8 cellular contexts compared by ENCODE assay signal in genomic region chr14:75259510-75259855, GRCh38. TPM values are rescaled to one million over a fixed set of nuclear protein-coding genes. Genes with fewer than 3 reads are reported as not detected.
DNase-seq lines count a peak whose midpoint lies in the region; ATAC-seq and TF ChIP-seq lines count a peak whose summit lies in the region.

No MANE protein-coding gene starts in this region.

- H3K9me3 Mint-ChIP-seq in CD4-positive, CD25-positive, alpha-beta regulatory T cell, result peaks cover 0 to 2% (median 0%) of the 10 kb centered on the region in 7 donors
- H3K9me3 Mint-ChIP-seq in activated CD8-positive, alpha-beta T cell treated with anti-CD3 and anti-CD28 coated beads, Interleukin-2, amount 10 ng/mL, durations not matched to agents 7 days and 5 days (ENCODE audit: insufficient read depth), result no peaks in the 10 kb centered on the region

- intact Hi-C loops in left ventricle myocardium superior (cut with micrococcal nuclease) (no loop called here), gastrocnemius medialis (cut with DNase I; ENCODE audit: low total_unique reads) (loop anchor here (1.0 to 2.0 kb wide), 4 partner anchors 17 to 109 kb away; no protein-coding TSS in a partner anchor)

- H3K27me3 ChIP-seq in CD4-positive, CD25-positive, alpha-beta regulatory T cell (ENCODE audit: control insufficient read depth, insufficient read depth, low read length), result no peaks in the 10 kb centered on the region
- no peaks in the 10 kb centered on the region for H3K27me3 ChIP-seq in gastrocnemius medialis

- CTCF ChIA-PET in activated CD8-positive, alpha-beta T cell treated with anti-CD3 and anti-CD28 coated beads, Interleukin-2, amount 10 ng/mL, durations not matched to agents 7 days and 5 days (lab: Charles Lee), result interaction anchor here (0.7 to 1.9 kb wide), 7 partner anchors 9 to 128 kb away, joined by 3 to 7 read pairs (median 5); no protein-coding TSS in a partner anchor

- in situ Hi-C loops in gastrocnemius medialis (cut with MboI; ENCODE audit: low sequenced_read_pairs in 4 of 4), result loop anchor here in 1 of 4 donors (10.0 kb wide), 1 partner anchor 105 kb away; no protein-coding TSS in a partner anchor

- H3K4me3 Mint-ChIP-seq in CD4-positive, CD25-positive, alpha-beta regulatory T cell, result peak overlapping the region; percentile 83 to 93 (median 90)
- peak overlapping the region; percentile 78 for H3K4me3 Mint-ChIP-seq in activated CD8-positive, alpha-beta T cell treated with anti-CD3 and anti-CD28 coated beads, Interleukin-2, amount 10 ng/mL, durations not matched to agents 7 days and 5 days

- TF ChIP-seq CTCF in gastrocnemius medialis (IDR thresholded peaks at IDR 0.05 in 4 of 5, conservative IDR thresholded peaks at IDR 0.05 in 1 of 5), result peak in 1 of 5 experiments; percentile 43

- no peaks in the 10 kb centered on the region for H3K9me3 ChIP-seq in CD4-positive, CD25-positive, alpha-beta regulatory T cell (ENCODE audit: control insufficient read depth in 2 of 2, low read length in 2 of 2)
- no peaks in the 10 kb centered on the region for H3K9me3 ChIP-seq in gastrocnemius medialis

- H3K4me1 Mint-ChIP-seq in CD4-positive, CD25-positive, alpha-beta regulatory T cell, result peaks cover 15 to 35% (median 28%) of the 10 kb centered on the region in 4 donors
- H3K4me1 Mint-ChIP-seq in activated CD8-positive, alpha-beta T cell treated with anti-CD3 and anti-CD28 coated beads, Interleukin-2, amount 10 ng/mL, durations not matched to agents 7 days and 5 days (ENCODE audit: low read depth), result peaks cover 20% of the 10 kb centered on the region

- peak overlapping the region; percentile 100 for H3K27ac Mint-ChIP-seq in CD4-positive, CD25-positive, alpha-beta regulatory T cell
- peak overlapping the region; percentile 91 for H3K27ac Mint-ChIP-seq in activated CD8-positive, alpha-beta T cell treated with anti-CD3 and anti-CD28 coated beads, Interleukin-2, amount 10 ng/mL, durations not matched to agents 7 days and 5 days

- DNase-seq in CD4-positive, CD25-positive, alpha-beta regulatory T cell, result no peak
- DNase-seq in HT1080 (ENCODE audit: low read depth) (peak; percentile 57), left ventricle myocardium superior (no peak), gastrocnemius medialis (no peak)
- no peak for DNase-seq in activated CD8-positive, alpha-beta T cell treated with anti-CD3 and anti-CD28 coated beads, Interleukin-2, amount 10 ng/mL, durations not matched to agents 7 days and 5 days
- DNase-seq in stimulated activated naive CD4-positive, alpha-beta T cell (lab: John Stamatoyannopoulos, UW), result no peak

- peaks cover 11% of the 10 kb centered on the region for H3K27me3 Mint-ChIP-seq in CD4-positive, CD25-positive, alpha-beta regulatory T cell
- peaks cover 26% of the 10 kb centered on the region for H3K27me3 Mint-ChIP-seq in activated CD8-positive, alpha-beta T cell treated with anti-CD3 and anti-CD28 coated beads, Interleukin-2, amount 10 ng/mL, durations not matched to agents 7 days and 5 days (ENCODE audit: low read depth)

- peaks cover 16% of the 10 kb centered on the region for H3K4me1 ChIP-seq in CD4-positive, CD25-positive, alpha-beta regulatory T cell (ENCODE audit: control insufficient read depth, insufficient read depth, low read length, poor library complexity, severe bottlenecking)
- H3K4me1 ChIP-seq in gastrocnemius medialis, result peaks cover 25 to 38% of the 10 kb centered on the region in 2 donors

- POLR2A ChIA-PET in activated CD8-positive, alpha-beta T cell treated with anti-CD3 and anti-CD28 coated beads, Interleukin-2, amount 10 ng/mL, durations not matched to agents 7 days and 5 days (lab: Charles Lee), result interaction anchor here (0.7 to 2.3 kb wide), 8 partner anchors 11 to 133 kb away, joined by 3 to 15 read pairs (median 4); partner anchors contain the start of gene NEK9

- TF ChIP-seq POLR2A in gastrocnemius medialis (IDR thresholded peaks at IDR 0.05), result no peak

- H3K36me3 ChIP-seq in CD4-positive, CD25-positive, alpha-beta regulatory T cell (ENCODE audit: control insufficient read depth, insufficient read depth, low read length), result no peaks in the 10 kb centered on the region
- no peaks in the 10 kb centered on the region for H3K36me3 ChIP-seq in gastrocnemius medialis

- peak overlapping the region; percentile 96 for H3K27ac ChIP-seq in CD4-positive, CD25-positive, alpha-beta regulatory T cell (ENCODE audit: insufficient read depth, low read length, poor library complexity, severe bottlenecking)
- H3K27ac ChIP-seq in gastrocnemius medialis, result peak overlapping the region; percentile 86 to 96 (median 91)

- no peaks in the 10 kb centered on the region for H3K36me3 Mint-ChIP-seq in CD4-positive, CD25-positive, alpha-beta regulatory T cell
- H3K36me3 Mint-ChIP-seq in activated CD8-positive, alpha-beta T cell treated with anti-CD3 and anti-CD28 coated beads, Interleukin-2, amount 10 ng/mL, durations not matched to agents 7 days and 5 days (ENCODE audit: low read depth), result no peaks in the 10 kb centered on the region

- no peak for ATAC-seq in CD4-positive, CD25-positive, alpha-beta regulatory T cell (ENCODE audit: low read depth in 2 of 2)
- ATAC-seq in activated CD8-positive, alpha-beta T cell treated with anti-CD3 and anti-CD28 coated beads, Interleukin-2, amount 10 ng/mL, durations not matched to agents 7 days and 5 days, result no peak
- ATAC-seq in left ventricle myocardium superior (peak; percentile 7), gastrocnemius medialis (peak; percentile 2 to 5), GM18498 (IDR thresholded peaks at IDR 0.05; ENCODE audit: unreplicated experiment) (no peak), GM21723 (IDR thresholded peaks at IDR 0.05; ENCODE audit: unreplicated experiment) (no peak)

- peak overlapping the region; percentile 86 for H3K4me3 ChIP-seq in CD4-positive, CD25-positive, alpha-beta regulatory T cell (ENCODE audit: low read depth, low read length)
- H3K4me3 ChIP-seq in gastrocnemius medialis, result peak overlapping the region; percentile 43 to 64 (median 54)

RNA-seq across cellular contexts. Expression of gene FOS, which starts 19.1 kb away (rescaled TPM):
- total RNA-seq in CD4-positive, CD25-positive, alpha-beta regulatory T cell, result 1,673 TPM
- polyA plus RNA-seq in CD4-positive, CD25-positive, alpha-beta regulatory T cell, result 100 to 1,000 TPM in 2 of 4 donors, 10 to 100 TPM in 2; 56.8 to 145 (median 104) TPM
- 2.2 and 3.2 TPM in 2 replicates for total RNA-seq in HT1080 (2014; rRNA removed; shearing (Covaris generic))
- 1.1 and 2.4 TPM in 2 replicates for polyA plus RNA-seq in HT1080 (2015; cell fraction: cytosol; rRNA removed)
- polyA plus RNA-seq in HT1080 (2015; cell fraction: nucleus; rRNA removed), result 11.4 and 34.0 TPM in 2 replicates
- 100 to 1,000 TPM; 201 to 219 TPM for total RNA-seq in activated CD8-positive, alpha-beta T cell treated with anti-CD3 and anti-CD28 coated beads, Interleukin-2, amount 10 ng/mL, durations not matched to agents 7 days and 5 days
- 25.4 TPM for total RNA-seq in left ventricle myocardium superior
- 100 to 1,000 TPM in 1 of 4 donors, 10 to 100 TPM in 3; 16.3 to 110 (median 53.5) TPM for total RNA-seq in gastrocnemius medialis

Comparison
In these comparisons a context has a peak if more than half of its experiments do, and no peak if none do; other contexts are left out.
1. ATAC-seq: peak in left ventricle myocardium superior (single experiment) and gastrocnemius medialis (2 of 2); none in CD4-positive, CD25-positive, alpha-beta regulatory T cell (0 of 2), activated CD8-positive, alpha-beta T cell treated with anti-CD3 and anti-CD28 coated beads, Interleukin-2, amount 10 ng/mL, durations not matched to agents 7 days and 5 days (single experiment), GM18498 (single experiment) and GM21723 (single experiment).